In the genomic region with DNA sequence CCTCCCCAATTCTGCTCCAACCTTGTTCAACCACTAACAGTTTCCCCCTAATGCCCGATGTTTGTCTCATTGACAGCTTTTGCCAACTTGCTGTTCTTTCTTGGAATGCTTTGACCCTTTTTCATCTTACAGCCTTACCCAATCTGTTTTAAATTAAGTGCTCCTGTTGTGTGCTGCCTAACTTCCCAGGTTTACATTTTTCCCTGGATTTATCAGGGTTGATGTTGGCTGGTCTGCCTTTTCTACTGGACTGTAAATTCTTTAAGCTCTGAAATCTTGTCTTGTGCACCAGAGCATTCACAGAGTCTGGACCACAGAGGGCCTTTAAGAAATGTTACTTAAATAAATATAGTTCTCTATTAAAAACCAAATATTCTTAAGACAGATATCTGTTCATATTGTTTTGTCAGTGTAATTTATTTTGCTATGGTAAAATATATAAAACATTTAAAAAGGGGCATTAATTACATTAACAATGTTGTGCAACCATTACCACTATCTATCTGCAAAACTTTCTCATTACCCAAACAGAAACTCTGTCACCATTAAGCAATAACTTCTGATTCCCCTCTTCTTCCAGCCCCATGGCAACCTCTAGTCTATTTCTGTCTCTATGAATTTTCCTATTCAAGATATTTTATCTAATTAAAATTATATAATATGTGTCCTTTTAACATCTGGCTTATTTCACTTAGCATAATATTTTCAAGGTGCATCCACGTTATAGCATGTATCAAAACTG, we compare ENCODE assay signal across 17 cellular contexts.
A peak's percentile ranks its signal among the peaks of the same experiment; 100 is the strongest.
DNase-seq lines count a peak whose midpoint lies in the region; ATAC-seq and TF ChIP-seq lines count a peak whose summit lies in the region.
"Had no signal": no experiment of that assay in that cellular context is flagged by ENCODE, and none has a peak within 500 bp of the region (broad histone marks: within the 10 kb centered on the region; RNA-seq: fewer than 3 reads in every experiment).

No MANE protein-coding gene starts in this region.

- no peak overlapping the region for H3K9ac ChIP-seq in adipocyte (ENCODE audit: low read length)
- H3K9ac ChIP-seq: BLaER1, GM23248 had no signal

- no peak overlapping the region for H3K4me3 ChIP-seq in adipocyte (ENCODE audit: low read length)
- H3K4me3 ChIP-seq: BLaER1, GM23248 had no signal

- H3K36me3 ChIP-seq in adipocyte (ENCODE audit: control insufficient read depth, insufficient read depth, low read length, severe bottlenecking): peaks cover 30% of the 10 kb centered on the region
- H3K36me3 ChIP-seq: BLaER1 had no signal

- ATAC-seq in left lobe of liver: peak; percentile 64
- no peak for ATAC-seq in GM18511 (IDR thresholded peaks at IDR 0.05; ENCODE audit: unreplicated experiment)
- ATAC-seq in GM21717 (IDR thresholded peaks at IDR 0.05; ENCODE audit: unreplicated experiment): no peak
- ATAC-seq in HG03460 (IDR thresholded peaks at IDR 0.05; ENCODE audit: unreplicated experiment): no peak
- ATAC-seq: Panc1, Right ventricle myocardium inferior had no signal

- TF ChIP-seq CTCF in AG09319 (IDR thresholded peaks at IDR 0.05; ENCODE audit: low read depth, low read length): no peak

- no peaks in the 10 kb centered on the region for H3K27me3 ChIP-seq in adipocyte (replicated peaks; ENCODE audit: control insufficient read depth, insufficient read depth, low read length)
- H3K27me3 ChIP-seq: BLaER1 had no signal

- H3K4me1 ChIP-seq in adipocyte (ENCODE audit: control insufficient read depth, insufficient read depth, low read length): peaks cover 5% of the 10 kb centered on the region
- H3K4me1 ChIP-seq: BLaER1 had no signal

- H3K9me3 ChIP-seq in adipocyte (ENCODE audit: control insufficient read depth, low read length): peaks cover 17% of the 10 kb centered on the region

- peak; percentile 36 for DNase-seq in AG09319 (ENCODE audit: extremely low read depth, low read depth)
- DNase-seq in EH (ENCODE audit: low read depth): peak; percentile 26
- peak; percentile 34 for DNase-seq in adipocyte (ENCODE audit: low read depth)
- DNase-seq in left lobe of liver (ENCODE audit: low spot score): no peak
- no peak for DNase-seq in NCI-H128 (lab: John Stamatoyannopoulos, UW; ENCODE audit: unreplicated experiment)
- DNase-seq: DMS 273 treated with DMSO at 0.1 percent for 48 hours, EL, GM23248, NCI-H1092 treated with DMSO at 0.1 percent for 48 hours, NCI-H1694 treated with DMSO at 0.1 percent for 48 hours, NCI-H69 had no signal

Comparison
In these comparisons a context has a peak if more than half of its experiments do, and no peak if none do; other contexts are left out.
1. DNase-seq: peak in AG09319 (single experiment), EH (single experiment) and adipocyte (single experiment); none in left lobe of liver (single experiment) and NCI-H128 (single experiment).